Comparison of ENCODE assay signal across 24 cellular contexts in genomic region chr3:76631251-76631650, GRCh38.
"Had no signal": no experiment of that assay in that cellular context is flagged by ENCODE, and none has a peak within 500 bp of the region (broad histone marks: within the 10 kb centered on the region; RNA-seq: fewer than 3 reads in every experiment).

No MANE protein-coding gene starts in this region.

- H3K36me3 Mint-ChIP-seq: stimulated activated effector memory CD8-positive, alpha-beta T cell treated with anti-CD3 and anti-CD28 coated beads, Interleukin-12 subunit alpha, Interleukin-12 subunit beta, amount 100 ng/mL, for 72 hours; stimulated activated memory B cell treated with anti-CD40 and anti-IgM and Interleukin-4, amounts not matched to agents 10 μg/mL and 1 μg/mL and 100 μg/mL, for 72 hours; stimulated activated naive B cell treated with anti-CD40 and anti-IgM and Interleukin-4, amounts not matched to agents 10 μg/mL and 1 μg/mL and 100 μg/mL, for 72 hours; type B pancreatic cell had no signal

- DNase-seq: stimulated activated CD4-positive, alpha-beta T cell treated with anti-CD3 and anti-CD28 coated beads, Interleukin-2, amount 100 ng/mL, for 48 hours; stimulated activated CD4-positive, alpha-beta T cell treated with anti-CD3 and anti-CD28 coated beads, Interleukin-4, amount 100 ng/mL, for 1 hour; stimulated activated CD4-positive, alpha-beta T cell treated with anti-CD3 and anti-CD28 coated beads, Interleukin-4, amount 100 ng/mL, for 24 hours; stimulated activated CD4-positive, alpha-beta T cell treated with anti-CD3 and anti-CD28 coated beads, Interleukin-4, amount 100 ng/mL, for 4 hours; stimulated activated CD8-positive, alpha-beta memory T cell treated with anti-CD3 and anti-CD28 coated beads, Interleukin-4, amount 100 ng/mL, for 48 hours; stimulated activated naive B cell treated with anti-CD40 and anti-IgM and Interleukin-4, amounts not matched to agents 10 μg/mL and 1 μg/mL and 100 μg/mL, for 72 hours; stimulated activated naive CD4-positive, alpha-beta T cell; stimulated activated naive CD4-positive, alpha-beta T cell treated with Interleukin-2 at 50 U/mL for 16 hours; stimulated activated naive CD8-positive, alpha-beta T cell treated with anti-CD3 and anti-CD28 coated beads, Interleukin-15, amount 100 ng/mL, for 72 hours; stimulated activated naive CD8-positive, alpha-beta T cell treated with anti-CD3 and anti-CD28 coated beads, Interleukin-15, Interleukin-2, amounts not matched to agents 100 U/mL and 50 U/mL, for 24 hours; stomach; substantia nigra; testis; thyroid gland; tibial artery; transverse colon; trophoblast cell; upper lobe of left lung; upper lobe of right lung; uterus had no signal

- H3K4me1 Mint-ChIP-seq: stimulated activated effector memory CD8-positive, alpha-beta T cell treated with anti-CD3 and anti-CD28 coated beads, Interleukin-12 subunit alpha, Interleukin-12 subunit beta, amount 100 ng/mL, for 72 hours; stimulated activated memory B cell treated with anti-CD40 and anti-IgM and Interleukin-4, amounts not matched to agents 10 μg/mL and 1 μg/mL and 100 μg/mL, for 72 hours; stimulated activated naive B cell treated with anti-CD40 and anti-IgM and Interleukin-4, amounts not matched to agents 10 μg/mL and 1 μg/mL and 100 μg/mL, for 72 hours; stimulated activated naive CD8-positive, alpha-beta T cell treated with anti-CD3 and anti-CD28 coated beads, Interleukin-15, amount 100 ng/mL, for 72 hours had no signal

- H3K9me3 Mint-ChIP-seq: type B pancreatic cell had no signal

- H3K27me3 Mint-ChIP-seq: stimulated activated memory B cell treated with anti-CD40 and anti-IgM and Interleukin-4, amounts not matched to agents 10 μg/mL and 1 μg/mL and 100 μg/mL, for 72 hours; stimulated activated naive B cell treated with anti-CD40 and anti-IgM and Interleukin-4, amounts not matched to agents 10 μg/mL and 1 μg/mL and 100 μg/mL, for 72 hours; stimulated activated naive CD8-positive, alpha-beta T cell treated with anti-CD3 and anti-CD28 coated beads, Interleukin-15, amount 100 ng/mL, for 72 hours; stimulated activated naive CD8-positive, alpha-beta T cell treated with anti-CD3 and anti-CD28 coated beads, Interleukin-15, Interleukin-2, amounts not matched to agents 100 ng/mL and 50 ng/mL, for 24 hours; type B pancreatic cell had no signal

- H3K27ac Mint-ChIP-seq: stimulated activated effector memory CD8-positive, alpha-beta T cell treated with anti-CD3 and anti-CD28 coated beads, Interleukin-12 subunit alpha, Interleukin-12 subunit beta, amount 100 ng/mL, for 72 hours; stimulated activated memory B cell treated with anti-CD40 and anti-IgM and Interleukin-4, amounts not matched to agents 10 μg/mL and 1 μg/mL and 100 μg/mL, for 72 hours; stimulated activated naive B cell treated with anti-CD40 and anti-IgM and Interleukin-4, amounts not matched to agents 10 μg/mL and 1 μg/mL and 100 μg/mL, for 72 hours; stimulated activated naive CD8-positive, alpha-beta T cell treated with anti-CD3 and anti-CD28 coated beads, Interleukin-15, amount 100 ng/mL, for 72 hours; stimulated activated naive CD8-positive, alpha-beta T cell treated with anti-CD3 and anti-CD28 coated beads, Interleukin-15, Interleukin-2, amounts not matched to agents 100 ng/mL and 50 ng/mL, for 24 hours; type B pancreatic cell had no signal

- H3K4me3 Mint-ChIP-seq: stimulated activated effector memory CD8-positive, alpha-beta T cell treated with anti-CD3 and anti-CD28 coated beads, Interleukin-12 subunit alpha, Interleukin-12 subunit beta, amount 100 ng/mL, for 72 hours; stimulated activated memory B cell treated with anti-CD40 and anti-IgM and Interleukin-4, amounts not matched to agents 10 μg/mL and 1 μg/mL and 100 μg/mL, for 72 hours; stimulated activated naive B cell treated with anti-CD40 and anti-IgM and Interleukin-4, amounts not matched to agents 10 μg/mL and 1 μg/mL and 100 μg/mL, for 72 hours; stimulated activated naive CD8-positive, alpha-beta T cell treated with anti-CD3 and anti-CD28 coated beads, Interleukin-15, amount 100 ng/mL, for 72 hours; stimulated activated naive CD8-positive, alpha-beta T cell treated with anti-CD3 and anti-CD28 coated beads, Interleukin-15, Interleukin-2, amounts not matched to agents 100 ng/mL and 50 ng/mL, for 24 hours; type B pancreatic cell had no signal

- ATAC-seq: stimulated activated effector memory CD8-positive, alpha-beta T cell treated with anti-CD3 and anti-CD28 coated beads, Interleukin-12 subunit alpha, Interleukin-12 subunit beta, amount 100 ng/mL, for 72 hours; stimulated activated memory B cell treated with anti-CD40 and anti-IgM and Interleukin-4, amounts not matched to agents 10 μg/mL and 1 μg/mL and 100 μg/mL, for 72 hours; stimulated activated naive B cell treated with anti-CD40 and anti-IgM and Interleukin-4, amounts not matched to agents 10 μg/mL and 1 μg/mL and 100 μg/mL, for 72 hours; stimulated activated naive CD8-positive, alpha-beta T cell treated with anti-CD3 and anti-CD28 coated beads, Interleukin-15, amount 100 ng/mL, for 72 hours; stimulated activated naive CD8-positive, alpha-beta T cell treated with anti-CD3 and anti-CD28 coated beads, Interleukin-15, Interleukin-2, amounts not matched to agents 100 U/mL and 50 U/mL, for 24 hours; upper lobe of right lung had no signal
